In genomic region chr1:3852091-3852490, GRCh38 we compare ENCODE assay signal across 31 cellular contexts.
"Had no signal": no experiment of that assay in that cellular context is flagged by ENCODE, and none has a peak within 500 bp of the region (broad histone marks: within the 10 kb centered on the region; RNA-seq: fewer than 3 reads in every experiment).

No MANE protein-coding gene starts in this region.

- H3K27ac ChIP-seq: ascending aorta, cardiac muscle cell, VCaP had no signal

- DNase-seq: activated CD4-positive, alpha-beta memory T cell treated with anti-CD3 and anti-CD28 coated beads, Interleukin-2, amount 10 ng/mL, durations not matched to agents 7 days and 5 days; activated CD4-positive, alpha-beta T cell treated with anti-CD3 and anti-CD28 coated beads for 1 hour; activated CD4-positive, alpha-beta T cell treated with anti-CD3 and anti-CD28 coated beads for 36 hours; activated CD4-positive, alpha-beta T cell treated with anti-CD3 and anti-CD28 coated beads for 48 hours; activated CD4-positive, alpha-beta T cell treated with anti-CD3 and anti-CD28 coated beads, Interleukin-2, amount 10 ng/mL, durations not matched to agents 7 days and 5 days; activated CD4-positive, alpha-beta T cell treated with anti-CD3 and anti-CD28 coated beads, Interleukin-2, amount 50 U/mL, for 48 hours; activated CD4-positive, CD25-positive, alpha-beta regulatory T cell; activated CD8-positive, alpha-beta memory T cell treated with anti-CD3 and anti-CD28 coated beads for 24 hours; activated CD8-positive, alpha-beta memory T cell treated with anti-CD3 and anti-CD28 coated beads, Interleukin-2, amount 10 ng/mL, durations not matched to agents 7 days and 5 days; activated CD8-positive, alpha-beta memory T cell treated with anti-CD3 and anti-CD28 coated beads, Interleukin-2, amount 50 U/mL, for 48 hours; activated CD8-positive, alpha-beta T cell treated with anti-CD3 and anti-CD28 coated beads, Interleukin-2, amount 10 ng/mL, durations not matched to agents 7 days and 5 days; activated effector memory CD4-positive, alpha-beta T cell treated with Interleukin-2 at 50 U/mL for 16 hours; activated gamma-delta T cell; activated naive CD4-positive, alpha-beta T cell treated with anti-CD3 and anti-CD28 coated beads, Interleukin-2, amount 10 ng/mL, durations not matched to agents 7 days and 5 days; activated naive CD4-positive, alpha-beta T cell treated with Interleukin-2 at 50 U/mL for 16 hours; activated naive CD8-positive, alpha-beta T cell treated with anti-CD3 and anti-CD28 coated beads, Interleukin-2, amount 10 ng/mL, durations not matched to agents 7 days and 5 days; activated naive CD8-positive, alpha-beta T cell treated with anti-CD3 and anti-CD28 coated beads, Interleukin-2, amount 50 U/mL, for 24 hours; activated T-cell treated with anti-CD3 and anti-CD28 coated beads, Interleukin-2, amount 50 U/mL, for 24 hours; activated T-cell treated with anti-CD3 and anti-CD28 coated beads, Interleukin-2, amount 50 U/mL, for 48 hours; amygdala; anterior cingulate cortex; caudate nucleus; cerebellar nuclear complex; T-helper 1 cell; T-helper 2 cell; T-helper 9 cell had no signal

- ATAC-seq: activated CD4-positive, alpha-beta T cell treated with anti-CD3 and anti-CD28 coated beads for 36 hours; activated CD4-positive, CD25-positive, alpha-beta regulatory T cell treated with anti-CD3 and anti-CD28 coated beads, Interleukin-2, amount 50 U/mL, for 24 hours; activated CD8-positive, alpha-beta memory T cell treated with anti-CD3 and anti-CD28 coated beads, Interleukin-2, amount 10 ng/mL, durations not matched to agents 7 days and 5 days; activated CD8-positive, alpha-beta T cell treated with anti-CD3 and anti-CD28 coated beads, Interleukin-2, amount 10 ng/mL, durations not matched to agents 7 days and 5 days; activated naive CD8-positive, alpha-beta T cell treated with anti-CD3 and anti-CD28 coated beads, Interleukin-2, amount 50 U/mL, for 24 hours; WTC11 had no signal

- H3K27me3 ChIP-seq: ascending aorta, cardiac muscle cell had no signal

- H3K9me3 ChIP-seq: ascending aorta had no signal

- H3K4me3 ChIP-seq: ascending aorta, cardiac muscle cell had no signal
